ENCODE assay signal across 1 cellular context in the genomic region with DNA sequence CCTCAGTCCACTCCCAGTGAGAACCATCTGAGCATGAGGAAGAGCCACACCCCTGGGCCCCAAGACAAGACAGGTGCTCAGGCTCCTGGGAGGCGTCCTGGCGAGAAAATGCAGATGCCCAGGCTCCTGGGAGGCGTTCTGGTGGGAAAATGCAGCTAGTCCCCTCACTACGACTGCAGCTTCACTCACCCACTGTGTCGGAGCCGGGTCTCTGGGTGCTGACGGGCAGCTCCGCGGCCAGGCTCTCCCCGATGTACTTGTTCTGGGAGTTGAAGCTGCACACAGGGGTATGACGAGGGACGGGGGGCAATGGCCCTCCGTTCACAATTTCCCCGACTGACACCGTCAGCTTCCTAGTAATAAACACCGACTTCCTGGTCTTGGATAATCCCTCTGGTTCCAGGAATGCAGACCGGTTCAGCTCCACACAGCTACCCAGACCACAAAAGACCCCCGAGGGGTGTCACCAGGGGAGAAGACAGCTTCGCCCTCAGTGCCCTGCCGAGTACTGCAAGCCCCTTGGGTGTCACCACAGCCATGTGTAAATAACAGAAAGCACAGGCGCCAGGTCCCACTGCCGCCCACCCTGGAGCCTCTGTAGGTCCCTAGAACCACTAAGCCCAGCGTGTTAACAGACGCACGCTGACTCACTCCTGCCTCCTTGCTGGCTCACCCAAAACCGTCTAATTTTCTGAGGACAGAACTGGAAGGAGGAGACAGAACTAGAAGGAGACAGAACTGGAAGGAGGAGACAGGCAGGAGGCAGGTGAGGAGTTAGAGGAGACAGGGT.
TF ChIP-seq lines count a peak whose summit lies in the region.

No MANE protein-coding gene starts in this region.

TF ChIP-seq in GM23338, 12 proteins besides CTCF, POLR2A, EP300 and RAD21 (continued from another document):
- TF ChIP-seq ZNF331 (CRISPR knock-in tag; IDR thresholded peaks at IDR 0.05; ENCODE audit: low read depth): no peak
- no peak for TF ChIP-seq POLR2AphosphoS5 (IDR thresholded peaks at IDR 0.05; ENCODE audit: low read depth)
- TF ChIP-seq CREB1 (CRISPR knock-in tag; IDR thresholded peaks at IDR 0.05; ENCODE audit: low read depth): no peak
- TF ChIP-seq, protein P1, sequence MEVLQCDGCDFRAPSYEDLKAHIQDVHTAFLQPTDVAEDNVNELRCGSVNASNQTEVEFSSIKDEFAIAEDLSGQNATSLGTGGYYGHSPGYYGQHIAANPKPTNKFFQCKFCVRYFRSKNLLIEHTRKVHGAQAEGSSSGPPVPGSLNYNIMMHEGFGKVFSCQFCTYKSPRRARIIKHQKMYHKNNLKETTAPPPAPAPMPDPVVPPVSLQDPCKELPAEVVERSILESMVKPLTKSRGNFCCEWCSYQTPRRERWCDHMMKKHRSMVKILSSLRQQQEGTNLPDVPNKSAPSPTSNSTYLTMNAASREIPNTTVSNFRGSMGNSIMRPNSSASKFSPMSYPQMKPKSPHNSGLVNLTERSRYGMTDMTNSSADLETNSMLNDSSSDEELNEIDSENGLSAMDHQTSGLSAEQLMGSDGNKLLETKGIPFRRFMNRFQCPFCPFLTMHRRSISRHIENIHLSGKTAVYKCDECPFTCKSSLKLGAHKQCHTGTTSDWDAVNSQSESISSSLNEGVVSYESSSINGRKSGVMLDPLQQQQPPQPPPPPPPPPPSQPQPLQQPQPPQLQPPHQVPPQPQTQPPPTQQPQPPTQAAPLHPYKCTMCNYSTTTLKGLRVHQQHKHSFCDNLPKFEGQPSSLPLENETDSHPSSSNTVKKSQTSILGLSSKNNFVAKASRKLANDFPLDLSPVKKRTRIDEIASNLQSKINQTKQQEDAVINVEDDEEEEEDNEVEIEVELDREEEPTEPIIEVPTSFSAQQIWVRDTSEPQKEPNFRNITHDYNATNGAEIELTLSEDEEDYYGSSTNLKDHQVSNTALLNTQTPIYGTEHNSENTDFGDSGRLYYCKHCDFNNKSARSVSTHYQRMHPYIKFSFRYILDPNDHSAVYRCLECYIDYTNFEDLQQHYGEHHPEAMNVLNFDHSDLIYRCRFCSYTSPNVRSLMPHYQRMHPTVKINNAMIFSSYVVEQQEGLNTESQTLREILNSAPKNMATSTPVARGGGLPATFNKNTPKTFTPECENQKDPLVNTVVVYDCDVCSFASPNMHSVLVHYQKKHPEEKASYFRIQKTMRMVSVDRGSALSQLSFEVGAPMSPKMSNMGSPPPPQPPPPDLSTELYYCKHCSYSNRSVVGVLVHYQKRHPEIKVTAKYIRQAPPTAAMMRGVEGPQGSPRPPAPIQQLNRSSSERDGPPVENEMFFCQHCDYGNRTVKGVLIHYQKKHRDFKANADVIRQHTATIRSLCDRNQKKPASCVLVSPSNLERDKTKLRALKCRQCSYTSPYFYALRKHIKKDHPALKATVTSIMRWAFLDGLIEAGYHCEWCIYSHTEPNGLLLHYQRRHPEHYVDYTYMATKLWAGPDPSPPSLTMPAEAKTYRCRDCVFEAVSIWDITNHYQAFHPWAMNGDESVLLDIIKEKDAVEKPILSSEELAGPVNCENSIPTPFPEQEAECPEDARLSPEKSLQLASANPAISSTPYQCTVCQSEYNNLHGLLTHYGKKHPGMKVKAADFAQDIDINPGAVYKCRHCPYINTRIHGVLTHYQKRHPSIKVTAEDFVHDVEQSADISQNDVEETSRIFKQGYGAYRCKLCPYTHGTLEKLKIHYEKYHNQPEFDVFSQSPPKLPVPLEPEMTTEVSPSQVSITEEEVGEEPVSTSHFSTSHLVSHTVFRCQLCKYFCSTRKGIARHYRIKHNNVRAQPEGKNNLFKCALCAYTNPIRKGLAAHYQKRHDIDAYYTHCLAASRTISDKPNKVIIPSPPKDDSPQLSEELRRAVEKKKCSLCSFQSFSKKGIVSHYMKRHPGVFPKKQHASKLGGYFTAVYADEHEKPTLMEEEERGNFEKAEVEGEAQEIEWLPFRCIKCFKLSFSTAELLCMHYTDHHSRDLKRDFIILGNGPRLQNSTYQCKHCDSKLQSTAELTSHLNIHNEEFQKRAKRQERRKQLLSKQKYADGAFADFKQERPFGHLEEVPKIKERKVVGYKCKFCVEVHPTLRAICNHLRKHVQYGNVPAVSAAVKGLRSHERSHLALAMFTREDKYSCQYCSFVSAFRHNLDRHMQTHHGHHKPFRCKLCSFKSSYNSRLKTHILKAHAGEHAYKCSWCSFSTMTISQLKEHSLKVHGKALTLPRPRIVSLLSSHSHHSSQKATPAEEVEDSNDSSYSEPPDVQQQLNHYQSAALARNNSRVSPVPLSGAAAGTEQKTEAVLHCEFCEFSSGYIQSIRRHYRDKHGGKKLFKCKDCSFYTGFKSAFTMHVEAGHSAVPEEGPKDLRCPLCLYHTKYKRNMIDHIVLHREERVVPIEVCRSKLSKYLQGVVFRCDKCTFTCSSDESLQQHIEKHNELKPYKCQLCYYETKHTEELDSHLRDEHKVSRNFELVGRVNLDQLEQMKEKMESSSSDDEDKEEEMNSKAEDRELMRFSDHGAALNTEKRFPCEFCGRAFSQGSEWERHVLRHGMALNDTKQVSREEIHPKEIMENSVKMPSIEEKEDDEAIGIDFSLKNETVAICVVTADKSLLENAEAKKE (CRISPR knock-in tag; IDR thresholded peaks at IDR 0.05): no peak
- TF ChIP-seq STAT1 (IDR thresholded peaks at IDR 0.05; ENCODE audit: unreplicated experiment): no peak
- no peak for TF ChIP-seq ZNF114 (CRISPR knock-in tag; IDR thresholded peaks at IDR 0.05)
- TF ChIP-seq, protein P2, sequence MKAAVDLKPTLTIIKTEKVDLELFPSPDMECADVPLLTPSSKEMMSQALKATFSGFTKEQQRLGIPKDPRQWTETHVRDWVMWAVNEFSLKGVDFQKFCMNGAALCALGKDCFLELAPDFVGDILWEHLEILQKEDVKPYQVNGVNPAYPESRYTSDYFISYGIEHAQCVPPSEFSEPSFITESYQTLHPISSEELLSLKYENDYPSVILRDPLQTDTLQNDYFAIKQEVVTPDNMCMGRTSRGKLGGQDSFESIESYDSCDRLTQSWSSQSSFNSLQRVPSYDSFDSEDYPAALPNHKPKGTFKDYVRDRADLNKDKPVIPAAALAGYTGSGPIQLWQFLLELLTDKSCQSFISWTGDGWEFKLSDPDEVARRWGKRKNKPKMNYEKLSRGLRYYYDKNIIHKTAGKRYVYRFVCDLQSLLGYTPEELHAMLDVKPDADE (IDR thresholded peaks at IDR 0.05): no peak
- TF ChIP-seq, protein P3, sequence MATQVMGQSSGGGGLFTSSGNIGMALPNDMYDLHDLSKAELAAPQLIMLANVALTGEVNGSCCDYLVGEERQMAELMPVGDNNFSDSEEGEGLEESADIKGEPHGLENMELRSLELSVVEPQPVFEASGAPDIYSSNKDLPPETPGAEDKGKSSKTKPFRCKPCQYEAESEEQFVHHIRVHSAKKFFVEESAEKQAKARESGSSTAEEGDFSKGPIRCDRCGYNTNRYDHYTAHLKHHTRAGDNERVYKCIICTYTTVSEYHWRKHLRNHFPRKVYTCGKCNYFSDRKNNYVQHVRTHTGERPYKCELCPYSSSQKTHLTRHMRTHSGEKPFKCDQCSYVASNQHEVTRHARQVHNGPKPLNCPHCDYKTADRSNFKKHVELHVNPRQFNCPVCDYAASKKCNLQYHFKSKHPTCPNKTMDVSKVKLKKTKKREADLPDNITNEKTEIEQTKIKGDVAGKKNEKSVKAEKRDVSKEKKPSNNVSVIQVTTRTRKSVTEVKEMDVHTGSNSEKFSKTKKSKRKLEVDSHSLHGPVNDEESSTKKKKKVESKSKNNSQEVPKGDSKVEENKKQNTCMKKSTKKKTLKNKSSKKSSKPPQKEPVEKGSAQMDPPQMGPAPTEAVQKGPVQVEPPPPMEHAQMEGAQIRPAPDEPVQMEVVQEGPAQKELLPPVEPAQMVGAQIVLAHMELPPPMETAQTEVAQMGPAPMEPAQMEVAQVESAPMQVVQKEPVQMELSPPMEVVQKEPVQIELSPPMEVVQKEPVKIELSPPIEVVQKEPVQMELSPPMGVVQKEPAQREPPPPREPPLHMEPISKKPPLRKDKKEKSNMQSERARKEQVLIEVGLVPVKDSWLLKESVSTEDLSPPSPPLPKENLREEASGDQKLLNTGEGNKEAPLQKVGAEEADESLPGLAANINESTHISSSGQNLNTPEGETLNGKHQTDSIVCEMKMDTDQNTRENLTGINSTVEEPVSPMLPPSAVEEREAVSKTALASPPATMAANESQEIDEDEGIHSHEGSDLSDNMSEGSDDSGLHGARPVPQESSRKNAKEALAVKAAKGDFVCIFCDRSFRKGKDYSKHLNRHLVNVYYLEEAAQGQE (IDR thresholded peaks at IDR 0.05; ENCODE audit: unreplicated experiment): no peak
- no peak for TF ChIP-seq NANOG (IDR thresholded peaks at IDR 0.05; ENCODE audit: borderline replicate concordance)
- no peak for TF ChIP-seq EZH2phosphoT487 (IDR thresholded peaks at IDR 0.05; ENCODE audit: unreplicated experiment)
- TF ChIP-seq JUNB (IDR thresholded peaks at IDR 0.05; ENCODE audit: unreplicated experiment): no peak
